In the genomic region with DNA sequence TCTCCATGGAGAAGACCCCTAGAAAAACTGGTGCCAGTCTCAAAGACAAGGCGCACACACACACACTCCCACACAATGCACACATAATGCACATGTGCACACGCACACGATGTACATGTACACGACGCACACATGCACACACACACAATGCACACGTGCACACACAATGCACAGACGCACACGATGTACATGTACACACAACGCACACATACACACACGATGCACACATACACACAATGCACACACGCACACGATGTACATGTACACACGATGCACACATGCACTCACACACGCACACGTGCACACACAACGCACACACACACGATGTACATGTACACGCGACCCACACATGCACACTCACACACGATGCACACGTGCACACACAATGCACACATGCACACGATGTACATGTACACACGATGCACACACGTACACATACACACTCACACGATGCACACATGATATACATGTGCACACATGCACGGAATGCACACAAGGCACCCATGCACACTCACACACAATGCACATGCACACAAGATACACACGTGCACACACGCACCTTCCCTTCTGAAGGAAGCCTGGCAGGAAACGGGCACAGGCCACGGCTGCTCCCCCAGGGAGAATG, we compare ENCODE assay signal across 19 cellular contexts.
DNase-seq lines count a peak whose midpoint lies in the region; ATAC-seq, FAIRE-seq and TF ChIP-seq lines count a peak whose summit lies in the region.
"Had no signal": no experiment of that assay in that cellular context is flagged by ENCODE, and none has a peak within 500 bp of the region (broad histone marks: within the 10 kb centered on the region; RNA-seq: fewer than 3 reads in every experiment).

No MANE protein-coding gene starts in this region.

- H3K36me3 Mint-ChIP-seq in neural crest cell (ENCODE audit: low read depth) (no peaks in the 10 kb centered on the region), T-cell (no peaks in the 10 kb centered on the region)

- H3K9ac ChIP-seq in BLaER1 treated with 17β-estradiol and CSF1 and Interleukin-3, amounts not matched to agents 10 nM and 100 nM, result no peak overlapping the region
- no peak overlapping the region for H3K9ac ChIP-seq in IMR-90 (ENCODE audit: low read depth, low read length)

- peaks cover 25 to 97% (median 81%) of the 10 kb centered on the region in 10 experiments for H3K4me1 ChIP-seq in BLaER1 treated with 17β-estradiol and CSF1 and Interleukin-3, amounts not matched to agents 10 nM and 100 nM
- peaks cover 25% of the 10 kb centered on the region for H3K4me1 ChIP-seq in IMR-90 (ENCODE audit: control insufficient read depth, insufficient read depth, low read length)
- no peaks in the 10 kb centered on the region for H3K4me1 ChIP-seq in effector memory CD4-positive, alpha-beta T cell (ENCODE audit: control insufficient read depth, insufficient read depth, low read length, poor library complexity, severe bottlenecking)
- H3K4me1 ChIP-seq: uterus had no signal

- no peaks in the 10 kb centered on the region; a peak in 2 of 22 replicates for H3K36me3 ChIP-seq in BLaER1 treated with 17β-estradiol and CSF1 and Interleukin-3, amounts not matched to agents 10 nM and 100 nM
- H3K36me3 ChIP-seq in IMR-90 (ENCODE audit: control insufficient read depth, insufficient read depth, low read length), result peaks cover 3% of the 10 kb centered on the region; the same call in 1 of the 2 replicates
- H3K36me3 ChIP-seq in effector memory CD4-positive, alpha-beta T cell (ENCODE audit: control insufficient read depth, insufficient read depth, low read length), result no peaks in the 10 kb centered on the region
- H3K36me3 ChIP-seq: uterus had no signal

- peak overlapping the region; percentile 33 to 89 (median 79); a peak in 21 of 22 replicates for H3K4me2 ChIP-seq in BLaER1 treated with 17β-estradiol and CSF1 and Interleukin-3, amounts not matched to agents 10 nM and 100 nM
- H3K4me2 ChIP-seq in IMR-90 (ENCODE audit: low read depth, low read length), result no peak overlapping the region

- FAIRE-seq in frontal cortex (lab: Jason Lieb, UNC), result no peak

- H3K56ac ChIP-seq in IMR-90 (ENCODE audit: extremely low read depth, insufficient read depth, low read length), result no peak overlapping the region

- H3K27ac Mint-ChIP-seq in neural crest cell (ENCODE audit: unreplicated experiment) (peak overlapping the region; percentile 95), T-cell (no peak overlapping the region)
- H3K27ac Mint-ChIP-seq: activated CD8-positive, alpha-beta T cell treated with anti-CD3 and anti-CD28 coated beads for 36 hours had no signal

- no TSS peak for BruUV-seq in IMR-90 (replicated peaks; lab: Mats Ljungman, UMichigan)

- no peaks in the 10 kb centered on the region for H3K9me3 Mint-ChIP-seq in neural crest cell
- H3K9me3 Mint-ChIP-seq in T-cell, result no peaks in the 10 kb centered on the region
- H3K9me3 Mint-ChIP-seq: activated CD8-positive, alpha-beta T cell treated with anti-CD3 and anti-CD28 coated beads for 36 hours had no signal

- H3K79me1 ChIP-seq in IMR-90 (ENCODE audit: low read depth in 1 of 2, low read length in 2 of 2), result peaks cover 37 to 94% of the 10 kb centered on the region in 2 experiments

- H2AFZ ChIP-seq in IMR-90 (replicated peaks; ENCODE audit: low read length, poor library complexity), result peak overlapping the region; percentile 43

- POLR2A ChIA-PET in IMR-90 (lab: Charles Lee; ENCODE audit: unreplicated experiment) (no interaction called here), T-cell (lab: Charles Lee) (no interaction called here)

- no peak for TF ChIP-seq RAD21 in IMR-90 (IDR thresholded peaks at IDR 0.05; ENCODE audit: low read length)

- peak overlapping the region; percentile 25; the same call in 1 of the 2 replicates for H3K23ac ChIP-seq in IMR-90 (ENCODE audit: low read depth, low read length)

- H2AK5ac ChIP-seq in IMR-90 (ENCODE audit: low read depth, low read length), result no peak overlapping the region; the same call in 1 of the 2 replicates

- DNase-seq in IMR-90, result no peak
- no peak for DNase-seq in dorsolateral prefrontal cortex
- no peak for DNase-seq in neural crest cell (ENCODE audit: low read depth, low spot score)
- DNase-seq in T-cell, result no peak
- no peak for DNase-seq in effector memory CD4-positive, alpha-beta T cell
- no peak for DNase-seq in frontal cortex (ENCODE audit: low spot score in 2 of 2)
- DNase-seq in posterior vena cava (ENCODE audit: low spot score), result no peak
- DNase-seq: activated CD8-positive, alpha-beta T cell treated with anti-CD3 and anti-CD28 coated beads for 36 hours; activated gamma-delta T cell treated with Interleukin-2 at 50 U/mL for 16 hours; amniotic stem cell; islet precursor cell; NCI-H1694 treated with DMSO at 0.1 percent for 48 hours; NCI-H226; NCI-H774; T-helper 9 cell; uterus had no signal

- no peak overlapping the region for H2BK20ac ChIP-seq in IMR-90 (ENCODE audit: low read depth, low read length)

- no peak for TF ChIP-seq POLR2A in IMR-90 (IDR thresholded peaks at IDR 0.05; ENCODE audit: low read depth, low read length)

- H3K4me3 Mint-ChIP-seq in neural crest cell, result peak overlapping the region; percentile 45
- no peak overlapping the region for H3K4me3 Mint-ChIP-seq in T-cell
- H3K4me3 Mint-ChIP-seq: activated CD8-positive, alpha-beta T cell treated with anti-CD3 and anti-CD28 coated beads for 36 hours; central memory CD8-positive, alpha-beta T cell had no signal

- H3K27me3 Mint-ChIP-seq in neural crest cell (ENCODE audit: low read depth), result no peaks in the 10 kb centered on the region
- peaks cover 0 to 11% of the 10 kb centered on the region in 2 donors for H3K27me3 Mint-ChIP-seq in T-cell

- no peaks in the 10 kb centered on the region for H3K9me3 ChIP-seq in BLaER1 treated with 17β-estradiol and CSF1 and Interleukin-3, amounts not matched to agents 10 nM and 100 nM (replicated peaks in 1 of 11)
- no peaks in the 10 kb centered on the region for H3K9me3 ChIP-seq in IMR-90 (ENCODE audit: control insufficient read depth, insufficient read depth, low read length)
- H3K9me3 ChIP-seq in effector memory CD4-positive, alpha-beta T cell (ENCODE audit: control insufficient read depth, low read length), result no peaks in the 10 kb centered on the region
- H3K9me3 ChIP-seq: uterus had no signal

- intact Hi-C loops in IMR-90 (cut with micrococcal nuclease) (no loop called here), dorsolateral prefrontal cortex (cut with DNase I) (loop anchor here in 1 of 2 donors (2.0 to 5.0 kb wide), 2 partner anchors 77 to 127 kb away; a partner anchor contains a TSS), posterior vena cava (cut with DNase I) (no loop called here)

- in situ Hi-C loops in IMR-90 (cut with MboI; ENCODE audit: low sequenced_read_pairs), result no loop called here

- 0 out of 22 replicates have a peak overlapping the region, but pooled peaks of 2 of the 11 experiments have one; percentile 11 to 57 for H3K27ac ChIP-seq in BLaER1 treated with 17β-estradiol and CSF1 and Interleukin-3, amounts not matched to agents 10 nM and 100 nM
- no peak overlapping the region for H3K27ac ChIP-seq in IMR-90 (ENCODE audit: insufficient read depth, low read length)
- H3K27ac ChIP-seq in dorsolateral prefrontal cortex, result peak overlapping the region in 54 of 59 donors; percentile 13 to 89 (median 78)
- H3K27ac ChIP-seq in effector memory CD4-positive, alpha-beta T cell (ENCODE audit: insufficient read depth, low read length, poor library complexity, severe bottlenecking), result no peak overlapping the region
- H3K27ac ChIP-seq: uterus had no signal

- peaks cover 0 to 94% (median 32%) of the 10 kb centered on the region in 11 experiments; a peak in 17 of 22 replicates for H4K20me1 ChIP-seq in BLaER1 treated with 17β-estradiol and CSF1 and Interleukin-3, amounts not matched to agents 10 nM and 100 nM
- peaks cover 47% of the 10 kb centered on the region for H4K20me1 ChIP-seq in IMR-90 (ENCODE audit: insufficient read depth, low read length)

- H3K9me1 ChIP-seq in IMR-90 (ENCODE audit: insufficient read depth, low read length), result peaks cover 23% of the 10 kb centered on the region

- WGBS in IMR-90 (ENCODE audit: extremely low coverage in 2 of 2, insufficient read length in 1 of 2), 2 experiments, result 82% methylated on average over 18 of the region's 30 CpGs; no CpG with 5 or more reads in 1 of the 2 experiments

- no peak overlapping the region for H4K5ac ChIP-seq in IMR-90 (ENCODE audit: low read depth, low read length)

- no peaks in the 10 kb centered on the region for H3K27me3 ChIP-seq in BLaER1 treated with 17β-estradiol and CSF1 and Interleukin-3, amounts not matched to agents 10 nM and 100 nM
- H3K27me3 ChIP-seq in IMR-90 (ENCODE audit: control insufficient read depth, insufficient read depth, low read length), result no peaks in the 10 kb centered on the region
- no peaks in the 10 kb centered on the region for H3K27me3 ChIP-seq in dorsolateral prefrontal cortex
- H3K27me3 ChIP-seq in effector memory CD4-positive, alpha-beta T cell (replicated peaks; ENCODE audit: control insufficient read depth, insufficient read depth, low read length, poor library complexity, severe bottlenecking), result no peaks in the 10 kb centered on the region
- H3K27me3 ChIP-seq: uterus had no signal

- dilution Hi-C loops in IMR-90 (cut with HindIII; ENCODE audit: low sequenced_read_pairs, unreplicated experiment), result no loop called here

- no peak overlapping the region for H2BK15ac ChIP-seq in IMR-90 (ENCODE audit: low read depth, low read length)

- no peak overlapping the region for H2AK9ac ChIP-seq in IMR-90 (replicated peaks; ENCODE audit: low read depth, low read length, poor library complexity)

- no peak overlapping the region for H4K8ac ChIP-seq in IMR-90 (ENCODE audit: low read depth in 2 of 2, low read length in 2 of 2)

- H3K4me1 Mint-ChIP-seq in neural crest cell (peaks cover 71% of the 10 kb centered on the region), T-cell (peaks cover 0 to 5% (median 2%) of the 10 kb centered on the region in 3 donors)
- H3K4me1 Mint-ChIP-seq: central memory CD8-positive, alpha-beta T cell had no signal

- ATAC-seq in IMR-90 (ENCODE audit: low read depth), result no peak
- ATAC-seq in T-cell (replicated peaks in 1 of 4), result no peak
- ATAC-seq: activated CD8-positive, alpha-beta T cell treated with anti-CD3 and anti-CD28 coated beads for 36 hours; HCT116 had no signal

- no peak overlapping the region for H2BK120ac ChIP-seq in IMR-90 (ENCODE audit: low read depth, low read length)

- H3K4ac ChIP-seq in IMR-90 (ENCODE audit: low read depth, low read length), result no peak overlapping the region; the same call in 1 of the 2 replicates

- no peak overlapping the region for H2BK5ac ChIP-seq in IMR-90 (ENCODE audit: low read depth, low read length, poor library complexity, severe bottlenecking)

- H4K91ac ChIP-seq in IMR-90 (ENCODE audit: insufficient read depth, low read depth, low read length), result no peak overlapping the region

- H3K18ac ChIP-seq in IMR-90 (ENCODE audit: low read depth, low read length), result no peak overlapping the region

- no peak overlapping the region; the same call in 1 of the 2 replicates for H3K14ac ChIP-seq in IMR-90 (replicated peaks; ENCODE audit: low read depth, low read length)

- TF ChIP-seq CTCF in IMR-90 (conservative IDR thresholded peaks at IDR 0.05; ENCODE audit: low read depth, low read length) (no peak), dorsolateral prefrontal cortex (IDR thresholded peaks at IDR 0.05 in 54 of 56, conservative IDR thresholded peaks at IDR 0.05 in 2 of 56; ENCODE audit: low read depth in 1 of 56, partially characterized antibody in 56 of 56) (no peak), neural crest cell (conservative IDR thresholded peaks at IDR 0.05) (no peak)

- CTCF ChIA-PET in IMR-90 (lab: Yijun Ruan, JAX) (no interaction called here), T-cell (lab: Charles Lee) (no interaction called here)

- H3K4me3 ChIP-seq in BLaER1 treated with 17β-estradiol and CSF1 and Interleukin-3, amounts not matched to agents 10 nM and 100 nM, result no peak overlapping the region
- H3K4me3 ChIP-seq in IMR-90 (ENCODE audit: insufficient read depth, low read depth, low read length) (no peak overlapping the region), dorsolateral prefrontal cortex (peak overlapping the region in 31 of 59 donors; percentile 12 to 58 (median 35))
- no peak overlapping the region for H3K4me3 ChIP-seq in effector memory CD4-positive, alpha-beta T cell (ENCODE audit: insufficient read depth, low read depth, low read length, poor library complexity, severe bottlenecking)
- H3K4me3 ChIP-seq: uterus had no signal

Comparison
In these comparisons a context has a peak if more than half of its experiments do, and no peak if none do; other contexts are left out.
1. H3K27ac ChIP-seq: peak in dorsolateral prefrontal cortex (54 of 59); none in IMR-90 (single experiment) and effector memory CD4-positive, alpha-beta T cell (single experiment).
2. H3K4me3 ChIP-seq: peak in dorsolateral prefrontal cortex (31 of 59); none in BLaER1 treated with 17β-estradiol and CSF1 and Interleukin-3, amounts not matched to agents 10 nM and 100 nM (0 of 10), IMR-90 (single experiment) and effector memory CD4-positive, alpha-beta T cell (single experiment).